29 cellular contexts compared by ENCODE assay signal in genomic region chr2:126222316-126222715, GRCh38.
"Had no signal": no experiment of that assay in that cellular context is flagged by ENCODE, and none has a peak within 500 bp of the region (broad histone marks: within the 10 kb centered on the region; RNA-seq: fewer than 3 reads in every experiment).

No MANE protein-coding gene starts in this region.

- ATAC-seq: left colon; left lung; mucosa of descending colon; naive thymus-derived CD8-positive, alpha-beta T cell; pancreas; right cardiac atrium; sciatic nerve; stimulated activated memory B cell treated with anti-CD40 and anti-IgM and Interleukin-4, amounts not matched to agents 10 μg/mL and 1 μg/mL and 100 μg/mL, for 72 hours; stimulated activated naive CD8-positive, alpha-beta T cell treated with anti-CD3 and anti-CD28 coated beads, Interleukin-15, amount 100 ng/mL, for 72 hours had no signal

- H3K4me3 Mint-ChIP-seq: immature natural killer cell; memory B cell; naive thymus-derived CD8-positive, alpha-beta T cell; nephron; neural crest cell; stimulated activated memory B cell treated with anti-CD40 and anti-IgM and Interleukin-4, amounts not matched to agents 10 μg/mL and 1 μg/mL and 100 μg/mL, for 72 hours; stimulated activated naive CD8-positive, alpha-beta T cell treated with anti-CD3 and anti-CD28 coated beads, Interleukin-15, amount 100 ng/mL, for 72 hours had no signal

- H3K27me3 Mint-ChIP-seq: memory B cell; stimulated activated memory B cell treated with anti-CD40 and anti-IgM and Interleukin-4, amounts not matched to agents 10 μg/mL and 1 μg/mL and 100 μg/mL, for 72 hours; stimulated activated naive CD8-positive, alpha-beta T cell treated with anti-CD3 and anti-CD28 coated beads, Interleukin-15, amount 100 ng/mL, for 72 hours had no signal

- H3K27me3 ChIP-seq: left lung, pancreas, tibial nerve, upper lobe of left lung had no signal

- H3K9me3 Mint-ChIP-seq: naive thymus-derived CD8-positive, alpha-beta T cell; stimulated activated naive CD8-positive, alpha-beta T cell treated with anti-CD3 and anti-CD28 coated beads, Interleukin-15, amount 100 ng/mL, for 72 hours had no signal

- H3K27ac Mint-ChIP-seq: immature natural killer cell; memory B cell; stimulated activated memory B cell treated with anti-CD40 and anti-IgM and Interleukin-4, amounts not matched to agents 10 μg/mL and 1 μg/mL and 100 μg/mL, for 72 hours had no signal

- DNase-seq: hypothalamus; immature natural killer cell; kidney; left colon; left lung; midbrain; mucosa of descending colon; naive thymus-derived CD8-positive, alpha-beta T cell; nucleus accumbens; pancreas; posterior cingulate gyrus; retina; right cardiac atrium; stimulated activated CD4-positive, alpha-beta T cell treated with anti-CD3 and anti-CD28 coated beads, Interleukin-1b, Interleukin-23, amount 100 ng/mL, for 48 hours; stimulated activated CD4-positive, alpha-beta T cell treated with anti-CD3 and anti-CD28 coated beads, Interleukin-2, amount 100 ng/mL, for 48 hours; stimulated activated CD4-positive, alpha-beta T cell treated with anti-CD3 and anti-CD28 coated beads, Interleukin-4, amount 100 ng/mL, for 4 hours; stimulated activated CD8-positive, alpha-beta memory T cell treated with anti-CD3 and anti-CD28 coated beads, Interleukin-4, amount 100 ng/mL, for 48 hours; stimulated activated naive CD4-positive, alpha-beta T cell treated with Interleukin-2 at 50 U/mL for 16 hours; stimulated activated naive CD8-positive, alpha-beta T cell treated with anti-CD3 and anti-CD28 coated beads, Interleukin-15, amount 100 ng/mL, for 72 hours; substantia nigra; upper lobe of left lung had no signal

- H3K36me3 Mint-ChIP-seq: immature natural killer cell; stimulated activated memory B cell treated with anti-CD40 and anti-IgM and Interleukin-4, amounts not matched to agents 10 μg/mL and 1 μg/mL and 100 μg/mL, for 72 hours had no signal

- H3K9me3 ChIP-seq: left lung, mucosa of descending colon, pancreas, prostate gland, tibial nerve, upper lobe of left lung had no signal

- H3K27ac ChIP-seq: left lung, pancreas, prostate gland, skin epidermis, tibial nerve, upper lobe of left lung had no signal

- H3K4me3 ChIP-seq: left lung, mucosa of descending colon, pancreas, prostate gland, skin epidermis, tibial nerve, upper lobe of left lung had no signal

- H3K4me1 Mint-ChIP-seq: immature natural killer cell; memory B cell; naive thymus-derived CD8-positive, alpha-beta T cell; stimulated activated memory B cell treated with anti-CD40 and anti-IgM and Interleukin-4, amounts not matched to agents 10 μg/mL and 1 μg/mL and 100 μg/mL, for 72 hours; stimulated activated naive CD8-positive, alpha-beta T cell treated with anti-CD3 and anti-CD28 coated beads, Interleukin-15, amount 100 ng/mL, for 72 hours had no signal

- H3K4me1 ChIP-seq: left lung, pancreas, prostate gland, tibial nerve, upper lobe of left lung had no signal

- H3K36me3 ChIP-seq: left lung, pancreas, prostate gland, tibial nerve, upper lobe of left lung had no signal
